22 cellular contexts compared by ENCODE assay signal in genomic region chr11:17952487-17952886, GRCh38.
"Had no signal": no experiment of that assay in that cellular context is flagged by ENCODE, and none has a peak within 500 bp of the region (broad histone marks: within the 10 kb centered on the region; RNA-seq: fewer than 3 reads in every experiment).

No MANE protein-coding gene starts in this region.

- H3K9me3 ChIP-seq: heart left ventricle, left lung, lower lobe of right lung, pancreas, spleen, tibial artery, upper lobe of left lung, uterus had no signal

- H3K27ac ChIP-seq: coronary artery, heart left ventricle, left lung, lower lobe of right lung, pancreas, spleen, tibial artery, upper lobe of left lung, uterus had no signal

- H3K36me3 ChIP-seq: uterus had no signal

- H3K4me1 ChIP-seq: lower lobe of right lung, pancreas, upper lobe of left lung, uterus had no signal

- DNase-seq: effector CD4-positive, alpha-beta T cell; endodermal cell; erythroblast; heart left ventricle; hypothalamus; kidney glomerular epithelial cell; left lung; lower lobe of right lung; mesendoderm; naive B cell; occipital lobe; pancreas; right cardiac atrium; spleen; stimulated activated CD4-positive, alpha-beta T cell treated with anti-CD3 and anti-CD28 coated beads, Interleukin-15, amount 100 ng/mL, for 24 hours; stimulated activated CD4-positive, alpha-beta T cell treated with anti-CD3 and anti-CD28 coated beads, Interleukin-1b, Interleukin-23, amount 100 ng/mL, for 48 hours; stimulated activated CD4-positive, alpha-beta T cell treated with anti-CD3 and anti-CD28 coated beads, Interleukin-4, amount 100 ng/mL, for 24 hours; tibial artery; upper lobe of left lung; uterus had no signal

- ATAC-seq: heart left ventricle; left lung; lower lobe of right lung; pancreas; right cardiac atrium; stimulated activated memory B cell treated with anti-CD40 and anti-IgM and Interleukin-4, amounts not matched to agents 10 μg/mL and 1 μg/mL and 100 μg/mL, for 72 hours had no signal

- H3K4me3 ChIP-seq: coronary artery, heart left ventricle, left lung, lower lobe of right lung, pancreas, spleen, tibial artery, upper lobe of left lung, uterus had no signal

- H3K27me3 ChIP-seq: heart left ventricle, left lung, pancreas, spleen, tibial artery, upper lobe of left lung, uterus had no signal
